1 cellular context compared by ENCODE assay signal in the genomic region with DNA sequence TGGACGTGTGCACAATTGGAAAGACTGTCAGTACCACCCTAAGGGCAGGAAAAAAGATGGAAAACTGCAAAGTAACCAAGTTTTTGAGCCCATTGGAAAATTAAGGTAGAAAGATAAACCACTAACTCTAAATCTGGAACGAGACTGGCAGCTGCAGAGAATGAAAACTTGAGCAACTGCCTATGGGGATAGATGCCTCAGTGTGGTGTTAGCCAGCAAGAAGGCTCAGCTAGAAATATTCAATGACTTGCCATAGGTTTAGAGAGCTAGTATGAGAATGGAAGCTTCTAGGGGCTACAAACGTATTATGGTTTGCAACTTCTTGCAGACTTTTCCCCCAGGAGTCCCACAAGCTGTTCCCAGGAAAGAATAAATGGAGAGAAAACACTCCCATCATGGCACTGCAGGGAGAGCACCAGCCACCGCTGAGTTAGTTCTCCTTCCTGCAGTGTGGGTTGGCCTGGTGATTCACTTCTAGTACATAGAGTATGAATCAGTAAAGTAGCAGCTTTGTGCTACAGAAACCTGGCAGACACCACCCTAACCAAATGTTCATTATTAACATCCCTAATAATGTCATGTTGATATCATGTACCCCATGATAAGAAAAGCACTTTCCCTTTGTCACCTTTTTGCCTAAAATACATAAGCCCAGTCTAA.
TF ChIP-seq lines count a peak whose summit lies in the region.

No MANE protein-coding gene starts in this region.

TF ChIP-seq in H1, 55 proteins besides CTCF, POLR2A, EP300 and RAD21:
- TF ChIP-seq, protein P1, sequence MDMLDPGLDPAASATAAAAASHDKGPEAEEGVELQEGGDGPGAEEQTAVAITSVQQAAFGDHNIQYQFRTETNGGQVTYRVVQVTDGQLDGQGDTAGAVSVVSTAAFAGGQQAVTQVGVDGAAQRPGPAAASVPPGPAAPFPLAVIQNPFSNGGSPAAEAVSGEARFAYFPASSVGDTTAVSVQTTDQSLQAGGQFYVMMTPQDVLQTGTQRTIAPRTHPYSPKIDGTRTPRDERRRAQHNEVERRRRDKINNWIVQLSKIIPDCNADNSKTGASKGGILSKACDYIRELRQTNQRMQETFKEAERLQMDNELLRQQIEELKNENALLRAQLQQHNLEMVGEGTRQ (IDR thresholded peaks at IDR 0.05; ENCODE audit: low read length), result no peak
- no peak for TF ChIP-seq RFX5 (IDR thresholded peaks at IDR 0.05; ENCODE audit: borderline replicate concordance, low read depth, low read length)
- TF ChIP-seq RXRA (IDR thresholded peaks at IDR 0.05; ENCODE audit: insufficient read depth, low read depth, low read length), result no peak
- no peak for TF ChIP-seq GABPA (IDR thresholded peaks at IDR 0.05; ENCODE audit: borderline replicate concordance, insufficient read depth, low read length)
- no peak for TF ChIP-seq HDAC6 (IDR thresholded peaks at IDR 0.05; ENCODE audit: low read depth, low read length)
- no peak for TF ChIP-seq PHF8 (conservative IDR thresholded peaks at IDR 0.05; ENCODE audit: low read depth, low read length)
- no peak for TF ChIP-seq CEBPB (IDR thresholded peaks at IDR 0.05; ENCODE audit: low read depth, low read length)
- TF ChIP-seq NRF1 (IDR thresholded peaks at IDR 0.05; ENCODE audit: low read depth, low read length), result no peak
